9 cellular contexts compared by ENCODE assay signal in the genomic region with DNA sequence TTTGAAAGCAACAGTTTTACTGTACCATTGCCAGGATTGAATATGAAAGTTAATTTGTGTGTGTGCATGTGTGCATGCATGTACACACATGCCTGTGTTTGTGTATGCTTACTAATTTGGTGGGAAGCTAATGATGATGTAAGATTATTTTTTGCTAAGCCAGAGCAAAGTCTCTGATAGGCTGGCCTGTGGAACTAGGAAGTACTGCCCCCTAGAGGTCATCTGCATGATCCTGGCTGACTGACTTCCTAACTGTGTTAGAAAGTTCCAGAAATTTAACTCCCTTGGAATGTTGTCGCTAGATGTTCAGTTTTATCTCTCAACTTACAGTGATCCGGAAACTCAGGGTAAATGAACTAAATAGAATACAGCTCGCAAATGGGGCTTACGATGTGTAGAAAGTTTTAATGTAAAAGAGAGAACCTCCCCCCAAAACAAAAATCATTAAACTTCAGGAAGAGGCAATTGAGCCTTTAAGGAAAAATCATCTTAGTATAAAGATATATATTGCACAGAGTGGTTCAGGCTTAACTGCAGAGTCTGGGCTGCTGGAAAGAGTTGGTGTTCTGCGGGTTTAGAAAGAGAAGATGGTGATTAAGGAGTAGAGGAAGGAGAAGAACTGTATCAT.
DNase-seq lines count a peak whose midpoint lies in the region; ATAC-seq and TF ChIP-seq lines count a peak whose summit lies in the region.
"Had no signal": no experiment of that assay in that cellular context is flagged by ENCODE, and none has a peak within 500 bp of the region (broad histone marks: within the 10 kb centered on the region; RNA-seq: fewer than 3 reads in every experiment).

No MANE protein-coding gene starts in this region.

- H3K27ac Mint-ChIP-seq in memory B cell = no peak overlapping the region
- H3K27ac Mint-ChIP-seq in stimulated activated naive CD8-positive, alpha-beta T cell treated with anti-CD3 and anti-CD28 coated beads, Interleukin-15, Interleukin-2, amounts not matched to agents 100 ng/mL and 50 ng/mL, for 24 hours = peak overlapping the region; percentile 5

- H3K4me3 Mint-ChIP-seq in memory B cell = no peak overlapping the region
- H3K4me3 Mint-ChIP-seq in stimulated activated naive CD8-positive, alpha-beta T cell treated with anti-CD3 and anti-CD28 coated beads, Interleukin-15, Interleukin-2, amounts not matched to agents 100 ng/mL and 50 ng/mL, for 24 hours = no peak overlapping the region

- H3K36me3 Mint-ChIP-seq in memory B cell = no peaks in the 10 kb centered on the region
- peaks cover under 1% of the 10 kb centered on the region for H3K36me3 Mint-ChIP-seq in stimulated activated naive CD8-positive, alpha-beta T cell treated with anti-CD3 and anti-CD28 coated beads, Interleukin-15, Interleukin-2, amounts not matched to agents 100 ng/mL and 50 ng/mL, for 24 hours (ENCODE audit: low read depth)

- H3K27ac ChIP-seq in VCaP (no peak overlapping the region), coronary artery (no peak overlapping the region)
- H3K27ac ChIP-seq: BLaER1 treated with 17β-estradiol and CSF1 and Interleukin-3, amounts not matched to agents 10 nM and 100 nM had no signal

- no peaks in the 10 kb centered on the region for H3K27me3 Mint-ChIP-seq in memory B cell
- no peaks in the 10 kb centered on the region for H3K27me3 Mint-ChIP-seq in stimulated activated naive CD8-positive, alpha-beta T cell treated with anti-CD3 and anti-CD28 coated beads, Interleukin-15, Interleukin-2, amounts not matched to agents 100 ng/mL and 50 ng/mL, for 24 hours

- no peak overlapping the region for H3K4me3 ChIP-seq in coronary artery
- H3K4me3 ChIP-seq: BLaER1 treated with 17β-estradiol and CSF1 and Interleukin-3, amounts not matched to agents 10 nM and 100 nM had no signal

- TF ChIP-seq CTCF in VCaP (conservative IDR thresholded peaks at IDR 0.05) (peak; percentile 62; the same call in 1 of the 2 replicates), coronary artery (IDR thresholded peaks at IDR 0.05) (peak; percentile 14)

- ATAC-seq in HG03342 (IDR thresholded peaks at IDR 0.05; ENCODE audit: unreplicated experiment) = peak; percentile 58
- peak; percentile 88 for ATAC-seq in memory B cell (ENCODE audit: low read depth)

- peaks cover 4% of the 10 kb centered on the region for H3K9me3 Mint-ChIP-seq in memory B cell
- peaks cover 2% of the 10 kb centered on the region for H3K9me3 Mint-ChIP-seq in stimulated activated naive CD8-positive, alpha-beta T cell treated with anti-CD3 and anti-CD28 coated beads, Interleukin-15, Interleukin-2, amounts not matched to agents 100 ng/mL and 50 ng/mL, for 24 hours

- DNase-seq in NCI-H1436 (lab: John Stamatoyannopoulos, UW) = peak; percentile 20
- no peak for DNase-seq in NCI-H1436 treated with DMSO at 0.1 percent for 48 hours (lab: John Stamatoyannopoulos, UW)
- no peak for DNase-seq in coronary artery (ENCODE audit: low spot score)
- DNase-seq in memory B cell (ENCODE audit: low spot score in 2 of 2) = peak; percentile 41 to 43
- no peak for DNase-seq in KG1 (lab: John Stamatoyannopoulos, UW)

- peaks cover 15% of the 10 kb centered on the region for H3K4me1 Mint-ChIP-seq in memory B cell
- peaks cover 6% of the 10 kb centered on the region for H3K4me1 Mint-ChIP-seq in stimulated activated naive CD8-positive, alpha-beta T cell treated with anti-CD3 and anti-CD28 coated beads, Interleukin-15, Interleukin-2, amounts not matched to agents 100 ng/mL and 50 ng/mL, for 24 hours (ENCODE audit: low read depth)

Comparison
In these comparisons a context has a peak if more than half of its experiments do, and no peak if none do; other contexts are left out.
1. DNase-seq: peak in NCI-H1436 (single experiment) and memory B cell (2 of 2); none in NCI-H1436 treated with DMSO at 0.1 percent for 48 hours (single experiment), coronary artery (single experiment) and KG1 (single experiment).